14 cellular contexts compared by ENCODE assay signal in genomic region chr22:25627271-25627848, GRCh38.
DNase-seq lines count a peak whose midpoint lies in the region; FAIRE-seq and TF ChIP-seq lines count a peak whose summit lies in the region.
"Had no signal": no experiment of that assay in that cellular context is flagged by ENCODE, and none has a peak within 500 bp of the region (broad histone marks: within the 10 kb centered on the region; RNA-seq: fewer than 3 reads in every experiment).

No MANE protein-coding gene starts in this region.

- CTCF ChIA-PET in SK-N-SH (lab: Yijun Ruan, JAX) = no interaction called here

- H3K79me2 ChIP-seq in Loucy (ENCODE audit: insufficient read depth, low read length) (peaks cover 99% of the 10 kb centered on the region), SK-N-SH (ENCODE audit: insufficient read depth) (no peaks in the 10 kb centered on the region)
- H3K79me2 ChIP-seq: hepatocyte had no signal

- H3K27me3 ChIP-seq in Loucy (ENCODE audit: insufficient read depth, low read length, poor library complexity, severe bottlenecking) (no peaks in the 10 kb centered on the region), SK-N-SH (ENCODE audit: insufficient read depth) (no peaks in the 10 kb centered on the region)
- H3K27me3 ChIP-seq: hepatocyte, vagina had no signal

- H4K20me1 ChIP-seq in Loucy (ENCODE audit: insufficient read depth, low read length, poor library complexity, severe bottlenecking) (peaks cover 87% of the 10 kb centered on the region), SK-N-SH (ENCODE audit: insufficient read depth) (no peaks in the 10 kb centered on the region)

- peak in 1 of 2 experiments; percentile 54; a peak in 2 of 4 replicates for TF ChIP-seq EP300 in SK-N-SH (IDR thresholded peaks at IDR 0.05; ENCODE audit: borderline replicate concordance in 1 of 2, low read depth in 1 of 2, low read length in 1 of 2)

- FAIRE-seq in islet of Langerhans (lab: Jason Lieb, UNC) = peak; percentile 77
- FAIRE-seq in frontal cortex (lab: Jason Lieb, UNC) = no peak
- FAIRE-seq: H54 had no signal

- no peak overlapping the region for H2AFZ ChIP-seq in Loucy (ENCODE audit: low read length)
- no peak overlapping the region for H2AFZ ChIP-seq in SK-N-SH (ENCODE audit: low read depth)
- H2AFZ ChIP-seq: hepatocyte had no signal

- POLR2A ChIA-PET in SK-N-SH (lab: Yijun Ruan, JAX) = no interaction called here

- TF ChIP-seq CTCF in Loucy (conservative IDR thresholded peaks at IDR 0.05; ENCODE audit: low read length) (no peak), SK-N-SH (IDR thresholded peaks at IDR 0.05) (no peak)

- DNase-seq in CD1c-positive myeloid dendritic cell (ENCODE audit: extremely low spot score) = peak; percentile 69
- peak; percentile 43 for DNase-seq in SK-N-SH
- DNase-seq in effector CD8-positive, alpha-beta T cell (lab: John Stamatoyannopoulos, UW) = no peak
- no peak for DNase-seq in AG20443 (ENCODE audit: low spot score)
- DNase-seq in frontal cortex (ENCODE audit: low spot score in 2 of 2) = no peak
- DNase-seq in stimulated activated CD4-positive, alpha-beta T cell treated with anti-CD3 and anti-CD28 coated beads, Interleukin-4, amount 100 ng/mL, for 1 hour = no peak
- DNase-seq: activated naive CD4-positive, alpha-beta T cell treated with Interleukin-2 at 50 U/mL for 16 hours; midbrain; MM.1S had no signal

- H3K4me3 ChIP-seq in Loucy (ENCODE audit: low read length, poor library complexity, severe bottlenecking) (no peak overlapping the region), SK-N-SH (ENCODE audit: low read depth in 2 of 2, low read length in 1 of 2) (no peak overlapping the region)
- H3K4me3 ChIP-seq: hepatocyte, vagina had no signal

- no peak for TF ChIP-seq RAD21 in SK-N-SH (IDR thresholded peaks at IDR 0.05; ENCODE audit: low read length)

- peak overlapping the region; percentile 17 for H3K4me2 ChIP-seq in Loucy (ENCODE audit: low read depth, low read length, poor library complexity, severe bottlenecking)
- H3K4me2 ChIP-seq in SK-N-SH = no peak overlapping the region
- H3K4me2 ChIP-seq: hepatocyte had no signal

- H3K36me3 ChIP-seq in Loucy (ENCODE audit: insufficient read depth, low read length) (peaks cover 42% of the 10 kb centered on the region; the same call in 1 of the 2 replicates), SK-N-SH (replicated peaks in 1 of 2; ENCODE audit: control insufficient read depth in 1 of 2, insufficient read depth in 2 of 2, low read length in 1 of 2) (no peaks in the 10 kb centered on the region)
- H3K36me3 ChIP-seq: vagina had no signal

- H3F3A ChIP-seq in Loucy (ENCODE audit: low read depth) (peaks cover 8% of the 10 kb centered on the region; the same call in 1 of the 2 replicates), SK-N-SH (replicated peaks; ENCODE audit: insufficient read depth) (no peaks in the 10 kb centered on the region)

- WGBS in SK-N-SH (ENCODE audit: low lambda C conversion rate) = 43% methylated on average over 3 of the region's 3 CpGs

- H3K4me1 ChIP-seq in Loucy (ENCODE audit: insufficient read depth, low read length, poor library complexity, severe bottlenecking) = peaks cover 20% of the 10 kb centered on the region
- peaks cover 0 to 30% of the 10 kb centered on the region in 2 experiments; a peak in 2 of 4 replicates for H3K4me1 ChIP-seq in SK-N-SH (ENCODE audit: control insufficient read depth in 1 of 2, insufficient read depth in 2 of 2, low read depth in 1 of 2, low read length in 1 of 2)

- H3K9me2 ChIP-seq in Loucy (replicated peaks; ENCODE audit: low read depth, low read length) (no peaks in the 10 kb centered on the region), SK-N-SH (no peaks in the 10 kb centered on the region)

- H3K9ac ChIP-seq in Loucy (ENCODE audit: low read depth, low read length, poor library complexity, severe bottlenecking) (no peak overlapping the region), SK-N-SH (no peak overlapping the region)

- H3K9me3 ChIP-seq in Loucy (ENCODE audit: insufficient read depth, low read depth, low read length) (no peaks in the 10 kb centered on the region), SK-N-SH (no peaks in the 10 kb centered on the region)
- H3K9me3 ChIP-seq: vagina had no signal

- peak overlapping the region in 1 of 2 experiments; percentile 68; a peak in 2 of 4 replicates for H3K27ac ChIP-seq in SK-N-SH (ENCODE audit: low read depth in 2 of 2, low read length in 1 of 2)
- H3K27ac ChIP-seq: hepatocyte, vagina had no signal

TF ChIP-seq in SK-N-SH, 30 proteins besides CTCF, POLR2A, EP300 and RAD21:
- TF ChIP-seq TCF12 (IDR thresholded peaks at IDR 0.05) (0 out of 2 replicates have a peak, but pooled peaks have one; percentile 16), GATA2 (CRISPR knock-in tag; IDR thresholded peaks at IDR 0.05) (peak; percentile 26; the same call in 1 of the 2 replicates), FOSL2 (IDR thresholded peaks at IDR 0.05; ENCODE audit: borderline replicate concordance, low read depth) (no peak)

Comparison
In these comparisons a context has a peak if more than half of its experiments do, and no peak if none do; other contexts are left out.
1. DNase-seq: peak in CD1c-positive myeloid dendritic cell (single experiment) and SK-N-SH (single experiment); none in effector CD8-positive, alpha-beta T cell (single experiment), AG20443 (single experiment), frontal cortex (0 of 2) and stimulated activated CD4-positive, alpha-beta T cell treated with anti-CD3 and anti-CD28 coated beads, Interleukin-4, amount 100 ng/mL, for 1 hour (single experiment).